In the genomic region with DNA sequence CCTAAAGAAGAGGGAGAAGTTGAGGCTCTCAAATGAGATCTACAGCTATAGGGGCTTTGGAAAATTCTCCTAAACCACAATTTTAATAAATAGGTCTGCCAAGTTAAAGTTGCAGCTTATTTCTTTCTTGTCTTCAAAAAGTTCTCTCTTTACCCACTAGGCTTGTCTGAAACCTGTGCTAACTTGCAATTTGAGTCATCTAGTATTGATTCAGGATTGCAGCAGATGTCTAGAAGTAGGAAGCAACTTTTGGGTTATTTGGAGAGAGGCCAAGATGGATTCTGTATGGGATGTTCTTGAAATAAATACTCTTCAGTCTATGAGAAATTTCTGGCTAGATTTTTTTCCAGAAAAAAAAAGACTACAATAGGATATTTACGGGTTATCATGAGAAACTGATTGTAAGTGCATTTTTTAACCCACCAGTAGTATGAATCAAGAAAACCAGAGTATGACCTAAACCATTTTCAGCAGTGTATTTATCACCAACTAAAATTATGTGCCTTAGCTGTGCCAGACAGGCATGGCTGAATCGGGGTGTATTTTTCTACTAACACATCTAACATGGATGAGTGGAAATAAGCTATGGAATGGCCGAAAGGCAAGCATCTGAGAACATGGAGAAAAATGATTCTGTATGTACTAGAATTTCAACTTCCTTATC, we compare ENCODE assay signal across 14 cellular contexts. TPM values are rescaled to one million over a fixed set of nuclear protein-coding genes. Genes with fewer than 3 reads are reported as not detected.
DNase-seq lines count a peak whose midpoint lies in the region; ATAC-seq, FAIRE-seq and TF ChIP-seq lines count a peak whose summit lies in the region.
"Had no signal": no experiment of that assay in that cellular context is flagged by ENCODE, and none has a peak within 500 bp of the region (broad histone marks: within the 10 kb centered on the region; RNA-seq: fewer than 3 reads in every experiment).

No MANE protein-coding gene starts in this region.

- peaks cover 35% of the 10 kb centered on the region for H3K27me3 Mint-ChIP-seq in activated CD4-positive, alpha-beta memory T cell treated with anti-CD3 and anti-CD28 coated beads, Interleukin-2, amount 10 ng/mL, durations not matched to agents 7 days and 5 days

- H3K4me1 Mint-ChIP-seq in activated CD4-positive, alpha-beta memory T cell treated with anti-CD3 and anti-CD28 coated beads, Interleukin-2, amount 10 ng/mL, durations not matched to agents 7 days and 5 days, result peaks cover 36% of the 10 kb centered on the region

- dilution Hi-C loops in keratinocyte (cut with MboI; ENCODE audit: extremely low pct_ligation_motif_present, low sequenced_read_pairs), result no loop called here

- H3K9me1 ChIP-seq in keratinocyte (ENCODE audit: control insufficient read depth, extremely low read depth, insufficient read depth, low read length), result no peaks in the 10 kb centered on the region

- no peaks in the 10 kb centered on the region for H3K9me3 Mint-ChIP-seq in activated CD4-positive, alpha-beta memory T cell treated with anti-CD3 and anti-CD28 coated beads, Interleukin-2, amount 10 ng/mL, durations not matched to agents 7 days and 5 days
- H3K9me3 Mint-ChIP-seq: naive B cell had no signal

- H3K27ac ChIP-seq in RWPE1, result no peak overlapping the region
- peak overlapping the region; percentile 94 for H3K27ac ChIP-seq in keratinocyte (ENCODE audit: control insufficient read depth, insufficient read depth, low read length)
- H3K27ac ChIP-seq: BLaER1, body of pancreas had no signal

- no peaks in the 10 kb centered on the region for H3K79me2 ChIP-seq in keratinocyte (ENCODE audit: control insufficient read depth, insufficient read depth, low read length)

- CTCF ChIA-PET in RWPE1 (lab: Yijun Ruan, JAX), result interaction anchor here (0.6 to 1.5 kb wide), 5 partner anchors 16 to 318 kb away, joined by 3 to 4 read pairs (median 3); no protein-coding TSS in a partner anchor
- CTCF ChIA-PET in activated CD4-positive, alpha-beta memory T cell treated with anti-CD3 and anti-CD28 coated beads, Interleukin-2, amount 10 ng/mL, durations not matched to agents 7 days and 5 days (lab: Charles Lee), result interaction anchor here (1.0 kb wide), 2 partner anchors 14 to 364 kb away, joined by 3 to 6 read pairs; no protein-coding TSS in a partner anchor

- H3K36me3 Mint-ChIP-seq in activated CD4-positive, alpha-beta memory T cell treated with anti-CD3 and anti-CD28 coated beads, Interleukin-2, amount 10 ng/mL, durations not matched to agents 7 days and 5 days (ENCODE audit: low read depth), result no peaks in the 10 kb centered on the region
- H3K36me3 Mint-ChIP-seq: naive B cell had no signal

- ATAC-seq in GM19467 (IDR thresholded peaks at IDR 0.05; ENCODE audit: unreplicated experiment), result peak; percentile 39
- ATAC-seq: body of pancreas had no signal

- peak overlapping the region; percentile 72 for H3K9ac ChIP-seq in keratinocyte (ENCODE audit: control insufficient read depth, extremely low read depth, insufficient read depth, low read length)
- H3K9ac ChIP-seq: BLaER1 had no signal

- no peaks in the 10 kb centered on the region for H3K36me3 ChIP-seq in keratinocyte (ENCODE audit: control insufficient read depth in 2 of 2, extremely low read depth in 1 of 2, insufficient read depth in 2 of 2, low read length in 2 of 2)
- H3K36me3 ChIP-seq: BLaER1 had no signal

- H3K4me3 Mint-ChIP-seq in activated CD4-positive, alpha-beta memory T cell treated with anti-CD3 and anti-CD28 coated beads, Interleukin-2, amount 10 ng/mL, durations not matched to agents 7 days and 5 days, result no peak overlapping the region
- H3K4me3 Mint-ChIP-seq: naive B cell had no signal

- TF ChIP-seq CTCF in GM12873 (IDR thresholded peaks at IDR 0.05; ENCODE audit: insufficient read depth, low read depth, low read length, missing control alignments) (peak; percentile 16), RWPE1 (conservative IDR thresholded peaks at IDR 0.05; ENCODE audit: low read depth) (no peak), keratinocyte (optimal IDR thresholded peaks at IDR 0.05 in 1 of 3, IDR thresholded peaks at IDR 0.05 in 1 of 3, conservative IDR thresholded peaks at IDR 0.05 in 1 of 3; ENCODE audit: extremely low read depth in 1 of 3, insufficient read depth in 2 of 3, low read length in 3 of 3) (peak in 2 of 3 experiments; percentile 31 to 36)

- peak overlapping the region in 2 of 3 experiments; percentile 16 to 41 for H3K4me3 ChIP-seq in keratinocyte (ENCODE audit: control insufficient read depth in 2 of 3, extremely low read depth in 1 of 3, insufficient read depth in 2 of 3, low read depth in 1 of 3, low read length in 3 of 3)
- H3K4me3 ChIP-seq: BLaER1, body of pancreas had no signal

- DNase-seq in RWPE1 (ENCODE audit: low spot score) (peak; percentile 65), keratinocyte (ENCODE audit: low read depth, low spot score) (peak; percentile 80), NCI-H524 (lab: John Stamatoyannopoulos, UW) (no peak), NCI-H524 treated with DMSO at 0.1 percent for 48 hours (lab: John Stamatoyannopoulos, UW) (no peak), occipital lobe (lab: John Stamatoyannopoulos, UW) (no peak)
- DNase-seq in activated CD4-positive, alpha-beta memory T cell treated with anti-CD3 and anti-CD28 coated beads, Interleukin-2, amount 10 ng/mL, durations not matched to agents 7 days and 5 days, result no peak
- DNase-seq: body of pancreas, islet precursor cell, naive B cell, SHP77 treated with DMSO at 0.1 percent for 48 hours had no signal

- no peaks in the 10 kb centered on the region for H4K20me1 ChIP-seq in keratinocyte (ENCODE audit: control insufficient read depth, extremely low read depth, insufficient read depth, low read length)
- H4K20me1 ChIP-seq: BLaER1 had no signal

- H3K27ac Mint-ChIP-seq in activated CD4-positive, alpha-beta memory T cell treated with anti-CD3 and anti-CD28 coated beads, Interleukin-2, amount 10 ng/mL, durations not matched to agents 7 days and 5 days, result no peak overlapping the region
- H3K27ac Mint-ChIP-seq: naive B cell had no signal

- H2AFZ ChIP-seq in keratinocyte (ENCODE audit: control insufficient read depth, low read length), result peak overlapping the region; percentile 46

- no peaks in the 10 kb centered on the region for H3K9me3 ChIP-seq in keratinocyte (ENCODE audit: control insufficient read depth, low read depth, low read length)
- H3K9me3 ChIP-seq: BLaER1, body of pancreas had no signal

- FAIRE-seq in keratinocyte (lab: Jason Lieb, UNC), result peak; percentile 82
- FAIRE-seq: endothelial cell of umbilical vein had no signal

- peak overlapping the region; percentile 80 for H3K4me2 ChIP-seq in keratinocyte (ENCODE audit: control insufficient read depth, extremely low read depth, insufficient read depth, low read depth, low read length)
- H3K4me2 ChIP-seq: BLaER1 had no signal

- H3K4me1 ChIP-seq in keratinocyte (ENCODE audit: control insufficient read depth, extremely low read depth, insufficient read depth, low read length), result peaks cover 70% of the 10 kb centered on the region

- H3K27me3 ChIP-seq in keratinocyte (ENCODE audit: control insufficient read depth, extremely low read depth, insufficient read depth, low read length), result no peaks in the 10 kb centered on the region
- H3K27me3 ChIP-seq: BLaER1, body of pancreas had no signal

- POLR2A ChIA-PET in RWPE1 (lab: Yijun Ruan, JAX; ENCODE audit: low non-redundant PET), result no interaction called here
- POLR2A ChIA-PET in activated CD4-positive, alpha-beta memory T cell treated with anti-CD3 and anti-CD28 coated beads, Interleukin-2, amount 10 ng/mL, durations not matched to agents 7 days and 5 days (lab: Charles Lee), result no interaction called here

RNA-seq across cellular contexts. Expression of a gene that starts 4.9 kb away (rescaled TPM):
- polyA plus RNA-seq in keratinocyte, result 87.1 to 147 TPM (median 146 TPM) in 3 replicates
- 46.0 TPM for polyA plus RNA-seq in keratinocyte (2011; ENCODE audit: low read depth)
- polyA plus RNA-seq in keratinocyte (2011; cell fraction: cytosol; rRNA removed), result 86.8 and 145 TPM in 2 replicates
- polyA plus RNA-seq in keratinocyte (2011; cell fraction: nucleus; rRNA removed), result 43.5 and 50.4 TPM in 2 replicates
- polyA plus RNA-seq in keratinocyte (2012; ENCODE audit: low replicate concordance), result 63.8 and 159 TPM in 2 replicates
- 41.0 to 109 TPM (median 106 TPM) in 3 replicates for polyA minus RNA-seq in keratinocyte
- 51.6 TPM for polyA minus RNA-seq in keratinocyte (2011; cell fraction: cytosol; rRNA and poly(A)+ RNA removed)
- 45.8 and 59.4 TPM in 2 replicates for polyA minus RNA-seq in keratinocyte (2011; cell fraction: nucleus; rRNA and poly(A)+ RNA removed)
- total RNA-seq in activated CD4-positive, alpha-beta memory T cell treated with anti-CD3 and anti-CD28 coated beads, Interleukin-2, amount 10 ng/mL, durations not matched to agents 7 days and 5 days, result 1 to 10 TPM; 1.2 to 1.5 TPM
- total RNA-seq in occipital lobe, result 0.78 TPM

Comparison
In these comparisons a context has a peak if more than half of its experiments do, and no peak if none do; other contexts are left out.
1. DNase-seq: peak in RWPE1 (single experiment) and keratinocyte (single experiment); none in NCI-H524 (0 of 2), activated CD4-positive, alpha-beta memory T cell treated with anti-CD3 and anti-CD28 coated beads, Interleukin-2, amount 10 ng/mL, durations not matched to agents 7 days and 5 days (single experiment), NCI-H524 treated with DMSO at 0.1 percent for 48 hours (single experiment) and occipital lobe (single experiment).